16 cellular contexts compared by ENCODE assay signal in the genomic region with DNA sequence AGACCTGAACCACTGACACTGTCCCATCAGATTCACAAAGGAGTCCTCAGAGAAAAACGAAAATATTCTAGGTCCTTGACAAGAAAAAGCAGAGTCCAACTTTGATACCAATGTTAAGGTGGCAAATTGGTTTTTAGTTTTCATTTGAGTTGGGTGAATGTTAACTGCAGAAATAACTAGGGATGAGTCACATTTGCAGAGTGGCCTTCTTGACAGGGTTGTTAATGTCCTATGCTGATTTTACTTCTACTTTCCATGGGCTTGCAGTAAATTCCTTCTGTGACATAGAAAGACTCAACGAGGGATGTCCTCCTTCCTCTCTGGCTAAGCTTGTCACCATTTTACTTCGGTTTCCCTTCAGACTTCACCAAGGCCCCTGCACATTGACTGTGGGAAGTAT. TPM values are rescaled to one million over a fixed set of nuclear protein-coding genes. Genes with fewer than 3 reads are reported as not detected.
DNase-seq lines count a peak whose midpoint lies in the region; ATAC-seq and TF ChIP-seq lines count a peak whose summit lies in the region.
"Had no signal": no experiment of that assay in that cellular context is flagged by ENCODE, and none has a peak within 500 bp of the region (broad histone marks: within the 10 kb centered on the region; RNA-seq: fewer than 3 reads in every experiment).

No MANE protein-coding gene starts in this region.

- H3K27ac ChIP-seq in adrenal gland, result peak overlapping the region in 3 of 5 donors; percentile 24 to 60 (median 47)
- H3K27ac ChIP-seq: sigmoid colon, SJCRH30 had no signal

- peaks cover 4 to 28% of the 10 kb centered on the region in 2 donors for H3K4me1 ChIP-seq in adrenal gland (replicated peaks in 1 of 2)
- H3K4me1 ChIP-seq: sigmoid colon, SJCRH30 had no signal

- H3K27ac Mint-ChIP-seq in activated naive CD4-positive, alpha-beta T cell treated with anti-CD3 and anti-CD28 coated beads, Interleukin-2, amount 50 U/mL, for 24 hours, result peak overlapping the region; percentile 79
- H3K27ac Mint-ChIP-seq in stimulated activated naive CD8-positive, alpha-beta T cell treated with anti-CD3 and anti-CD28 coated beads, Interleukin-15, Interleukin-2, amounts not matched to agents 100 ng/mL and 50 ng/mL, for 24 hours, result peak overlapping the region; percentile 92

- TF ChIP-seq POLR2A in adrenal gland (IDR thresholded peaks at IDR 0.05), result no peak

- H3K27me3 Mint-ChIP-seq in activated naive CD4-positive, alpha-beta T cell treated with anti-CD3 and anti-CD28 coated beads, Interleukin-2, amount 50 U/mL, for 24 hours, result no peaks in the 10 kb centered on the region
- H3K27me3 Mint-ChIP-seq in stimulated activated naive CD8-positive, alpha-beta T cell treated with anti-CD3 and anti-CD28 coated beads, Interleukin-15, Interleukin-2, amounts not matched to agents 100 ng/mL and 50 ng/mL, for 24 hours, result no peaks in the 10 kb centered on the region

- peak overlapping the region; percentile 47 for H3K4me3 Mint-ChIP-seq in activated naive CD4-positive, alpha-beta T cell treated with anti-CD3 and anti-CD28 coated beads, Interleukin-2, amount 50 U/mL, for 24 hours
- H3K4me3 Mint-ChIP-seq in stimulated activated naive CD8-positive, alpha-beta T cell treated with anti-CD3 and anti-CD28 coated beads, Interleukin-15, Interleukin-2, amounts not matched to agents 100 ng/mL and 50 ng/mL, for 24 hours, result peak overlapping the region; percentile 71

- ATAC-seq in GM21515 (IDR thresholded peaks at IDR 0.05; ENCODE audit: unreplicated experiment), result no peak

- no peak for DNase-seq in activated naive CD4-positive, alpha-beta T cell (lab: John Stamatoyannopoulos, UW)
- DNase-seq in NOMO-1 (lab: John Stamatoyannopoulos, UW; ENCODE audit: unreplicated experiment in 2 of 2), result peak; percentile 6 to 59
- DNase-seq in adrenal gland, result no peak
- DNase-seq in NCI-H1694 treated with DMSO at 0.1 percent for 48 hours (lab: John Stamatoyannopoulos, UW), result no peak
- DNase-seq in hippocampal formation (lab: John Stamatoyannopoulos, UW), result no peak
- DNase-seq: effector CD8-positive, alpha-beta T cell; NCI-H1092 treated with DMSO at 0.1 percent for 48 hours; NCI-H2107; NCI-H526 treated with DMSO at 0.1 percent for 48 hours; sigmoid colon; SJCRH30; stimulated activated CD4-positive, alpha-beta T cell treated with anti-CD3 and anti-CD28 coated beads, Interleukin-1b, Interleukin-23, amount 100 ng/mL, for 48 hours had no signal

- peaks cover 0 to 90% of the 10 kb centered on the region in 2 donors for H3K36me3 ChIP-seq in adrenal gland (replicated peaks in 1 of 2)
- H3K36me3 ChIP-seq: SJCRH30 had no signal

- peaks cover 8% of the 10 kb centered on the region for H3K9me3 Mint-ChIP-seq in activated naive CD4-positive, alpha-beta T cell treated with anti-CD3 and anti-CD28 coated beads, Interleukin-2, amount 50 U/mL, for 24 hours
- H3K9me3 Mint-ChIP-seq in stimulated activated naive CD8-positive, alpha-beta T cell treated with anti-CD3 and anti-CD28 coated beads, Interleukin-15, Interleukin-2, amounts not matched to agents 100 ng/mL and 50 ng/mL, for 24 hours, result peaks cover 5% of the 10 kb centered on the region

- intact Hi-C loops in adrenal gland (cut with DNase I), result loop anchor here in 1 of 2 donors (10.0 kb wide), 2 partner anchors 67 to 217 kb away; partner anchors contain the start of gene ERN1

- H3K4me1 Mint-ChIP-seq in activated naive CD4-positive, alpha-beta T cell treated with anti-CD3 and anti-CD28 coated beads, Interleukin-2, amount 50 U/mL, for 24 hours, result peaks cover 48% of the 10 kb centered on the region
- peaks cover 47% of the 10 kb centered on the region for H3K4me1 Mint-ChIP-seq in stimulated activated naive CD8-positive, alpha-beta T cell treated with anti-CD3 and anti-CD28 coated beads, Interleukin-15, Interleukin-2, amounts not matched to agents 100 ng/mL and 50 ng/mL, for 24 hours (ENCODE audit: low read depth)

- H3K4me3 ChIP-seq in adrenal gland, result no peak overlapping the region
- H3K4me3 ChIP-seq: sigmoid colon, SJCRH30 had no signal

- TF ChIP-seq CTCF in adrenal gland (IDR thresholded peaks at IDR 0.05), result no peak

- H3K36me3 Mint-ChIP-seq in activated naive CD4-positive, alpha-beta T cell treated with anti-CD3 and anti-CD28 coated beads, Interleukin-2, amount 50 U/mL, for 24 hours, result peaks cover 43% of the 10 kb centered on the region
- peaks cover 89% of the 10 kb centered on the region for H3K36me3 Mint-ChIP-seq in stimulated activated naive CD8-positive, alpha-beta T cell treated with anti-CD3 and anti-CD28 coated beads, Interleukin-15, Interleukin-2, amounts not matched to agents 100 ng/mL and 50 ng/mL, for 24 hours (ENCODE audit: low read depth)

- no peaks in the 10 kb centered on the region for H3K9me3 ChIP-seq in adrenal gland (replicated peaks in 1 of 3)
- H3K9me3 ChIP-seq: SJCRH30 had no signal

- 34 to 49% (median 45%) methylated on average over 3 of the region's 3 CpGs for WGBS in adrenal gland, 4 donors

- H3K27me3 ChIP-seq in adrenal gland, result no peaks in the 10 kb centered on the region
- H3K27me3 ChIP-seq: sigmoid colon, SJCRH30 had no signal

RNA-seq across cellular contexts. Expression of gene ICAM2, which starts 47.2 kb away (rescaled TPM):
- total RNA-seq in adrenal gland, result 10 to 100 TPM; 16.6 to 42.2 (median 20.9) TPM
- polyA plus RNA-seq in adrenal gland, result 10 to 100 TPM in 2 of 3 donors, 1 to 10 TPM in 1; 9.6 to 40.5 (median 35.0) TPM
- total RNA-seq: osteocyte had no signal

Comparison
In these comparisons a context has a peak if more than half of its experiments do, and no peak if none do; other contexts are left out.
1. DNase-seq: peak in NOMO-1 (2 of 2); none in activated naive CD4-positive, alpha-beta T cell (0 of 4), adrenal gland (0 of 7), NCI-H1694 treated with DMSO at 0.1 percent for 48 hours (single experiment) and hippocampal formation (0 of 2).